Comparison of ENCODE assay signal across 33 cellular contexts in genomic region chr2:72208225-72208624, GRCh38.
DNase-seq lines count a peak whose midpoint lies in the region; ATAC-seq and TF ChIP-seq lines count a peak whose summit lies in the region.
"Had no signal": no experiment of that assay in that cellular context is flagged by ENCODE, and none has a peak within 500 bp of the region (broad histone marks: within the 10 kb centered on the region; RNA-seq: fewer than 3 reads in every experiment).

No MANE protein-coding gene starts in this region.

- no peaks in the 10 kb centered on the region for H3K9me3 Mint-ChIP-seq in mesothelial cell of epicardium
- H3K9me3 Mint-ChIP-seq: CD14-positive monocyte; CD4-positive, alpha-beta memory T cell; CD4-positive, alpha-beta T cell; CD8-positive, alpha-beta memory T cell; CD8-positive, alpha-beta T cell had no signal

- CTCF ChIA-PET in SK-N-SH (lab: Yijun Ruan, JAX) (interaction anchor here (1.6 kb wide), 1 partner anchor 11 kb away, joined by 4 read pairs; no protein-coding TSS in a partner anchor), HEK293 (lab: Yijun Ruan, JAX) (interaction anchor here (0.6 kb wide), 1 partner anchor 58 kb away, joined by 4 read pairs; no protein-coding TSS in a partner anchor)

- no peak for ATAC-seq in SK-N-SH treated with all-trans-retinoic acid at 6 μM for 48 hours
- ATAC-seq: A549; CD8-positive, alpha-beta T cell had no signal

- TF ChIP-seq CTCF in SK-N-SH (IDR thresholded peaks at IDR 0.05) (no peak), HEK293 (tag by site-specific recombination; IDR thresholded peaks at IDR 0.05) (no peak), mesothelial cell of epicardium (IDR thresholded peaks at IDR 0.05; ENCODE audit: unreplicated experiment) (no peak)

- no peak overlapping the region for H3K4me3 Mint-ChIP-seq in mesothelial cell of epicardium
- H3K4me3 Mint-ChIP-seq: B cell; CD14-positive monocyte; CD4-positive, alpha-beta memory T cell; CD4-positive, alpha-beta T cell; CD4-positive, CD25-positive, alpha-beta regulatory T cell; CD8-positive, alpha-beta memory T cell; CD8-positive, alpha-beta T cell had no signal

- POLR2A ChIA-PET in SK-N-SH (lab: Yijun Ruan, JAX) (no interaction called here), HEK293 (lab: Yijun Ruan, JAX) (interaction anchor here (0.6 kb wide), 1 partner anchor 467 kb away, joined by 3 read pairs; no protein-coding TSS in a partner anchor)

- TF ChIP-seq EP300 in SK-N-SH (IDR thresholded peaks at IDR 0.05; ENCODE audit: borderline replicate concordance in 1 of 2, low read depth in 1 of 2, low read length in 1 of 2) = no peak

- H2AFZ ChIP-seq in SK-N-SH (ENCODE audit: low read depth) = no peak overlapping the region

- H4K20me1 ChIP-seq in SK-N-SH (ENCODE audit: insufficient read depth) = no peaks in the 10 kb centered on the region
- H4K20me1 ChIP-seq: BLaER1; BLaER1 treated with 17β-estradiol and CSF1 and Interleukin-3, amounts not matched to agents 10 nM and 100 nM had no signal

- no peaks in the 10 kb centered on the region for H3K36me3 Mint-ChIP-seq in mesothelial cell of epicardium
- H3K36me3 Mint-ChIP-seq: CD14-positive monocyte; CD4-positive, alpha-beta memory T cell; CD4-positive, CD25-positive, alpha-beta regulatory T cell; CD8-positive, alpha-beta memory T cell; CD8-positive, alpha-beta T cell had no signal

- no peaks in the 10 kb centered on the region for H3K27me3 Mint-ChIP-seq in mesothelial cell of epicardium (ENCODE audit: low read depth)
- H3K27me3 Mint-ChIP-seq: B cell; CD4-positive, alpha-beta memory T cell; CD4-positive, alpha-beta T cell had no signal

- peaks cover 84% of the 10 kb centered on the region for H3K4me1 Mint-ChIP-seq in mesothelial cell of epicardium
- H3K4me1 Mint-ChIP-seq: B cell; CD4-positive, alpha-beta memory T cell; CD4-positive, CD25-positive, alpha-beta regulatory T cell; CD8-positive, alpha-beta memory T cell had no signal

- no peak overlapping the region for H3K27ac ChIP-seq in SK-N-SH (ENCODE audit: low read depth in 2 of 2, low read length in 1 of 2)
- no peak overlapping the region for H3K27ac ChIP-seq in HEK293 (ENCODE audit: extremely low read depth, low read depth, low read length)
- H3K27ac ChIP-seq: 22Rv1; A549; BLaER1; BLaER1 treated with 17β-estradiol and CSF1 and Interleukin-3, amounts not matched to agents 10 nM and 100 nM; C4-2B had no signal

- no peaks in the 10 kb centered on the region for H3K9me2 ChIP-seq in SK-N-SH

- no peaks in the 10 kb centered on the region for H3K27me3 ChIP-seq in SK-N-SH (ENCODE audit: insufficient read depth)
- H3K27me3 ChIP-seq: BE2C; BLaER1; BLaER1 treated with 17β-estradiol and CSF1 and Interleukin-3, amounts not matched to agents 10 nM and 100 nM had no signal

- no peak overlapping the region for H3K9ac ChIP-seq in SK-N-SH
- H3K9ac ChIP-seq: BLaER1; BLaER1 treated with 17β-estradiol and CSF1 and Interleukin-3, amounts not matched to agents 10 nM and 100 nM had no signal

- H3K4me1 ChIP-seq in SK-N-SH (ENCODE audit: control insufficient read depth in 1 of 2, insufficient read depth in 2 of 2, low read depth in 1 of 2, low read length in 1 of 2) (peaks cover 0 to 23% of the 10 kb centered on the region in 2 experiments; a peak in 2 of 4 replicates), HEK293 (ENCODE audit: control insufficient read depth, insufficient read depth, low read length) (peaks cover 9% of the 10 kb centered on the region; the same call in 1 of the 2 replicates)
- H3K4me1 ChIP-seq: BE2C, BLaER1, Caco-2 had no signal

- DNase-seq in SK-N-SH (no peak), mesothelial cell of epicardium (ENCODE audit: low spot score in 2 of 2, unreplicated experiment in 2 of 2) (no peak), NOMO-1 (lab: John Stamatoyannopoulos, UW; ENCODE audit: unreplicated experiment in 2 of 2) (no peak)
- no peak for DNase-seq in stimulated activated CD4-positive, alpha-beta T cell treated with anti-CD3 and anti-CD28 coated beads, Interleukin-1b, Interleukin-23, amount 100 ng/mL, for 48 hours
- DNase-seq: 8988T; ACHN; AML-193; BE2C; C1 segment of cervical spinal cord; Caco-2; Calu3; CD4-positive, alpha-beta memory T cell; CD4-positive, alpha-beta T cell; CD4-positive, CD25-positive, alpha-beta regulatory T cell; CD8-positive, alpha-beta memory T cell; CD8-positive, alpha-beta T cell; COR-L47; DMS 273 treated with DMSO at 0.1 percent for 48 hours; DMS153; DMS53; DMS79; DMS79 treated with DMSO at 0.1 percent for 48 hours; DND-41; EL had no signal

- TF ChIP-seq RAD21 in SK-N-SH (IDR thresholded peaks at IDR 0.05; ENCODE audit: low read length) = no peak

- H3F3A ChIP-seq in SK-N-SH (replicated peaks; ENCODE audit: insufficient read depth) = no peaks in the 10 kb centered on the region

- H3K4me2 ChIP-seq in SK-N-SH = no peak overlapping the region
- H3K4me2 ChIP-seq: A549; BLaER1; BLaER1 treated with 17β-estradiol and CSF1 and Interleukin-3, amounts not matched to agents 10 nM and 100 nM had no signal

- H3K9me3 ChIP-seq in SK-N-SH (no peaks in the 10 kb centered on the region), HEK293 (ENCODE audit: control insufficient read depth, insufficient read depth, low read depth, low read length) (no peaks in the 10 kb centered on the region)
- H3K9me3 ChIP-seq: A549; BE2C; BLaER1; BLaER1 treated with 17β-estradiol and CSF1 and Interleukin-3, amounts not matched to agents 10 nM and 100 nM; Caco-2 had no signal

- H3K79me2 ChIP-seq in SK-N-SH (ENCODE audit: insufficient read depth) = no peaks in the 10 kb centered on the region

- WGBS in SK-N-SH (ENCODE audit: low lambda C conversion rate) = 95% methylated on average over 1 of the region's 1 CpG

- H3K36me3 ChIP-seq in SK-N-SH (replicated peaks in 1 of 2; ENCODE audit: control insufficient read depth in 1 of 2, insufficient read depth in 2 of 2, low read length in 1 of 2) (no peaks in the 10 kb centered on the region), HEK293 (ENCODE audit: control insufficient read depth in 2 of 2, insufficient read depth in 1 of 2, low read length in 2 of 2) (no peaks in the 10 kb centered on the region)
- H3K36me3 ChIP-seq: BE2C; BLaER1; BLaER1 treated with 17β-estradiol and CSF1 and Interleukin-3, amounts not matched to agents 10 nM and 100 nM had no signal

- H3K4me3 ChIP-seq in SK-N-SH (ENCODE audit: low read depth in 2 of 2, low read length in 1 of 2) (no peak overlapping the region), HEK293 (ENCODE audit: low read depth, low read length) (no peak overlapping the region)
- H3K4me3 ChIP-seq: A549; BLaER1; BLaER1 treated with 17β-estradiol and CSF1 and Interleukin-3, amounts not matched to agents 10 nM and 100 nM had no signal

- H3K27ac Mint-ChIP-seq in mesothelial cell of epicardium = peak overlapping the region; percentile 74
- H3K27ac Mint-ChIP-seq: B cell; CD14-positive monocyte; CD4-positive, alpha-beta memory T cell; CD4-positive, alpha-beta T cell; CD4-positive, CD25-positive, alpha-beta regulatory T cell; CD8-positive, alpha-beta T cell had no signal

TF ChIP-seq in SK-N-SH treated with all-trans-retinoic acid at 6 μM for 48 hours, 23 proteins besides CTCF, POLR2A, EP300 and RAD21:
- TF ChIP-seq ZNF8 (CRISPR knock-in tag; IDR thresholded peaks at IDR 0.05) (peak; percentile 90), ZNF565 (CRISPR knock-in tag; conservative IDR thresholded peaks at IDR 0.05; ENCODE audit: low read depth) (no peak), RARB (CRISPR knock-in tag; IDR thresholded peaks at IDR 0.05) (no peak), TCF4 (CRISPR knock-in tag; IDR thresholded peaks at IDR 0.05; ENCODE audit: borderline replicate concordance) (no peak)

TF ChIP-seq in SK-N-SH, 30 proteins besides CTCF, POLR2A, EP300 and RAD21 (continues in another document):
- TF ChIP-seq MXI1 (IDR thresholded peaks at IDR 0.05; ENCODE audit: low read depth, low read length) (no peak), YY1 (IDR thresholded peaks at IDR 0.05; ENCODE audit: low read depth) (no peak), FOSL2 (IDR thresholded peaks at IDR 0.05; ENCODE audit: borderline replicate concordance, low read depth) (no peak), SMC3 (IDR thresholded peaks at IDR 0.05; ENCODE audit: low read depth, low read length) (no peak), NRF1 (IDR thresholded peaks at IDR 0.05; ENCODE audit: low read depth, low read length) (no peak), CHD2 (IDR thresholded peaks at IDR 0.05; ENCODE audit: low read length, partially characterized antibody) (no peak), POLR2AphosphoS5 (IDR thresholded peaks at IDR 0.05; ENCODE audit: low read depth, low read length) (no peak), ELF1 (IDR thresholded peaks at IDR 0.05) (no peak), MAX (IDR thresholded peaks at IDR 0.05; ENCODE audit: low read depth) (no peak), JUND (IDR thresholded peaks at IDR 0.05) (no peak), TAF1 (IDR thresholded peaks at IDR 0.05; ENCODE audit: borderline replicate concordance, low read depth, low read length) (no peak), FOXJ3 (CRISPR knock-in tag; IDR thresholded peaks at IDR 0.05) (no peak), GATA2 (CRISPR knock-in tag; IDR thresholded peaks at IDR 0.05) (no peak)

TF ChIP-seq in HEK293, 187 proteins besides CTCF, POLR2A, EP300 and RAD21:
- TF ChIP-seq, protein P1, sequence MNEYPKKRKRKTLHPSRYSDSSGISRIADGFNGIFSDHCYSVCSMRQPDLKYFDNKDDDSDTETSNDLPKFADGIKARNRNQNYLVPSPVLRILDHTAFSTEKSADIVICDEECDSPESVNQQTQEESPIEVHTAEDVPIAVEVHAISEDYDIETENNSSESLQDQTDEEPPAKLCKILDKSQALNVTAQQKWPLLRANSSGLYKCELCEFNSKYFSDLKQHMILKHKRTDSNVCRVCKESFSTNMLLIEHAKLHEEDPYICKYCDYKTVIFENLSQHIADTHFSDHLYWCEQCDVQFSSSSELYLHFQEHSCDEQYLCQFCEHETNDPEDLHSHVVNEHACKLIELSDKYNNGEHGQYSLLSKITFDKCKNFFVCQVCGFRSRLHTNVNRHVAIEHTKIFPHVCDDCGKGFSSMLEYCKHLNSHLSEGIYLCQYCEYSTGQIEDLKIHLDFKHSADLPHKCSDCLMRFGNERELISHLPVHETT (tag by site-specific recombination; IDR thresholded peaks at IDR 0.05) = no peak
- peak; percentile 51; the same call in 1 of the 2 replicates for TF ChIP-seq ZNF146 (tag by site-specific recombination; IDR thresholded peaks at IDR 0.05)
